Comparison of ENCODE assay signal across 8 cellular contexts in the genomic region with DNA sequence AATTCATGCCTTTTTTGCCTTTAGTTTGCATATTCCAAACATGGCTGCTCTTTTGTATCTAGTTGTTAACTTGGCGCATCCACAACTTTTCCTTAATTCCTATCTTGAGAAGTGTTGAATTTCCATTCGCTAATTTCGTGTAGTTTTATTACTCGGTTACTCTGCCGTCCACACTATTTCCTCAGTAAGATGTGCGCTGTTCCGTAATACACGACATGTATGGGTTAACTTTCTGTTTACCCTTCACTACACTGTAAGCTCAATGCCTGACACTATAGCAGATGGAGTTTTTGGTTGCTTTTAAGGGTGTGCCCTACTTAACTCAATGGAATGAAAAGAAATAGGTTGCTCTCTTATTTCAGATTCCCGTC. TPM values are rescaled to one million over a fixed set of nuclear protein-coding genes. Genes with fewer than 3 reads are reported as not detected.
DNase-seq lines count a peak whose midpoint lies in the region; ATAC-seq, FAIRE-seq and TF ChIP-seq lines count a peak whose summit lies in the region.

No MANE protein-coding gene starts in this region.

- no peak for FAIRE-seq in GM12878 (lab: Jason Lieb, UNC)

- H3K79me2 ChIP-seq in GM12878 (ENCODE audit: control insufficient read depth, insufficient read depth, low read length) = peaks cover 46% of the 10 kb centered on the region

- BruUV-seq in GM12878 (replicated peaks; lab: Mats Ljungman, UMichigan) = no TSS peak

- peak overlapping the region; percentile 83 for H3K27ac ChIP-seq in GM12878 (ENCODE audit: control insufficient read depth, insufficient read depth)
- peak overlapping the region; percentile 91 for H3K27ac ChIP-seq in lower lobe of right lung
- peak overlapping the region; percentile 95 for H3K27ac ChIP-seq in upper lobe of right lung

- POLR2A ChIA-PET in GM12878 (lab: Charles Lee) = interaction anchor here (0.6 to 2.1 kb wide), 11 partner anchors 9 to 258 kb away, joined by 3 to 11 read pairs (median 4); no protein-coding TSS in a partner anchor

- H2AFZ ChIP-seq in GM12878 (ENCODE audit: control insufficient read depth, low read depth, low read length) = no peak overlapping the region

- WGBS in GM12878 (ENCODE audit: insufficient coverage, insufficient replicate concordance, low lambda C conversion rate, missing lambda C conversion rate) = 2% methylated on average over 9 of the region's 9 CpGs

- no peaks in the 10 kb centered on the region for H3K27me3 Mint-ChIP-seq in activated naive CD4-positive, alpha-beta T cell treated with anti-CD3 and anti-CD28 coated beads, Interleukin-2, amount 10 ng/mL, durations not matched to agents 7 days and 5 days

- peaks cover 49% of the 10 kb centered on the region for H3K4me1 Mint-ChIP-seq in activated naive CD4-positive, alpha-beta T cell treated with anti-CD3 and anti-CD28 coated beads, Interleukin-2, amount 10 ng/mL, durations not matched to agents 7 days and 5 days

- no peak for TF ChIP-seq EP300 in GM12878 (IDR thresholded peaks at IDR 0.05; ENCODE audit: borderline replicate concordance in 1 of 2, control insufficient read depth in 1 of 2, low read depth in 2 of 2, low read length in 2 of 2)

- H3K36me3 ChIP-seq in GM12878 (ENCODE audit: control insufficient read depth in 2 of 2, insufficient read depth in 2 of 2, low read length in 1 of 2) = peaks cover 15 to 44% of the 10 kb centered on the region in 2 experiments
- peaks cover 46% of the 10 kb centered on the region for H3K36me3 ChIP-seq in lower lobe of right lung
- peaks cover 44% of the 10 kb centered on the region for H3K36me3 ChIP-seq in upper lobe of right lung

- RAD21 ChIA-PET in GM12878 (lab: Charles Lee; ENCODE audit: unreplicated experiment) = interaction anchor here (0.6 to 4.3 kb wide), 9 partner anchors 18 to 152 kb away, joined by 3 to 24 read pairs (median 5); no protein-coding TSS in a partner anchor

- no peak for TF ChIP-seq RAD21 in GM12878 (IDR thresholded peaks at IDR 0.05; ENCODE audit: insufficient read depth, low read depth, low read length)

- no peak for DNase-seq in activated naive CD4-positive, alpha-beta T cell treated with anti-CD3 and anti-CD28 coated beads, Interleukin-2, amount 10 ng/mL, durations not matched to agents 7 days and 5 days
- no peak for DNase-seq in activated naive CD4-positive, alpha-beta T cell treated with Interleukin-2 at 50 U/mL for 16 hours
- DNase-seq in GM12878 (ENCODE audit: low read depth, low spot score) = no peak
- no peak for DNase-seq in lower lobe of right lung
- no peak for DNase-seq in upper lobe of right lung
- no peak for DNase-seq in mucosa of gallbladder (ENCODE audit: low spot score)
- no peak for DNase-seq in NCI-H146 treated with DMSO at 0.1 percent for 48 hours (lab: John Stamatoyannopoulos, UW; ENCODE audit: unreplicated experiment)

- H3K27me3 ChIP-seq in GM12878 (replicated peaks in 1 of 2; ENCODE audit: control insufficient read depth in 2 of 2, insufficient read depth in 2 of 2, low read length in 1 of 2) (no peaks in the 10 kb centered on the region), lower lobe of right lung (ENCODE audit: low read depth) (no peaks in the 10 kb centered on the region), upper lobe of right lung (no peaks in the 10 kb centered on the region)

- CTCF ChIA-PET in activated naive CD4-positive, alpha-beta T cell treated with anti-CD3 and anti-CD28 coated beads, Interleukin-2, amount 10 ng/mL, durations not matched to agents 7 days and 5 days (lab: Charles Lee) = interaction anchor here (1.2 to 3.0 kb wide), 7 partner anchors 10 to 217 kb away, joined by 3 to 10 read pairs (median 4); no protein-coding TSS in a partner anchor
- CTCF ChIA-PET in GM12878 (lab: Yijun Ruan, JAX) = interaction anchor here (1.2 to 6.7 kb wide), 15 partner anchors 9 to 407 kb away, joined by 3 to 55 read pairs (median 7); no protein-coding TSS in a partner anchor

- H3K27ac Mint-ChIP-seq in activated naive CD4-positive, alpha-beta T cell treated with anti-CD3 and anti-CD28 coated beads, Interleukin-2, amount 10 ng/mL, durations not matched to agents 7 days and 5 days = peak overlapping the region; percentile 95

- peaks cover 8% of the 10 kb centered on the region for H4K20me1 ChIP-seq in GM12878 (ENCODE audit: control insufficient read depth, insufficient read depth)

- peak overlapping the region; percentile 85 for H3K4me3 Mint-ChIP-seq in activated naive CD4-positive, alpha-beta T cell treated with anti-CD3 and anti-CD28 coated beads, Interleukin-2, amount 10 ng/mL, durations not matched to agents 7 days and 5 days

- no peaks in the 10 kb centered on the region for H3K4me1 ChIP-seq in GM12878 (ENCODE audit: control insufficient read depth, insufficient read depth, low read length)
- peaks cover 32% of the 10 kb centered on the region for H3K4me1 ChIP-seq in lower lobe of right lung
- peaks cover 34% of the 10 kb centered on the region for H3K4me1 ChIP-seq in upper lobe of right lung

- peak overlapping the region; percentile 94 for H3K4me3 ChIP-seq in GM12878
- peak overlapping the region; percentile 82 for H3K4me3 ChIP-seq in lower lobe of right lung
- peak overlapping the region; percentile 94 for H3K4me3 ChIP-seq in upper lobe of right lung

- in situ Hi-C loops in GM12878 (cut with MboI) = no loop called here

- H3K36me3 Mint-ChIP-seq in activated naive CD4-positive, alpha-beta T cell treated with anti-CD3 and anti-CD28 coated beads, Interleukin-2, amount 10 ng/mL, durations not matched to agents 7 days and 5 days = peaks cover 48% of the 10 kb centered on the region

- intact Hi-C loops in GM12878 (cut with micrococcal nuclease; ENCODE audit: unreplicated experiment) = no loop called here
- intact Hi-C loops in lower lobe of right lung (cut with DNase I) = no loop called here
- intact Hi-C loops in upper lobe of right lung (cut with DNase I) = no loop called here

- peak overlapping the region; percentile 94 for H3K4me2 ChIP-seq in GM12878 (ENCODE audit: control insufficient read depth, insufficient read depth)

- no peaks in the 10 kb centered on the region for H3K9me3 ChIP-seq in GM12878 (replicated peaks; ENCODE audit: control insufficient read depth, insufficient read depth, low read length)
- H3K9me3 ChIP-seq in lower lobe of right lung = no peaks in the 10 kb centered on the region
- no peaks in the 10 kb centered on the region for H3K9me3 ChIP-seq in upper lobe of right lung

- H3K9ac ChIP-seq in GM12878 (ENCODE audit: control insufficient read depth, insufficient read depth, low read length) = peak overlapping the region; percentile 85

- TF ChIP-seq CTCF in GM12878 (IDR thresholded peaks at IDR 0.05 in 2 of 3, conservative IDR thresholded peaks at IDR 0.05 in 1 of 3; ENCODE audit: control insufficient read depth in 2 of 3, extremely low read depth in 1 of 3, insufficient read depth in 1 of 3, low read depth in 3 of 3, low read length in 3 of 3) = no peak
- no peak for TF ChIP-seq CTCF in lower lobe of right lung (IDR thresholded peaks at IDR 0.05)
- TF ChIP-seq CTCF in upper lobe of right lung (IDR thresholded peaks at IDR 0.05) = no peak

- SMC1A ChIA-PET in GM12878 (lab: Charles Lee; ENCODE audit: uncharacterized antibody, unreplicated experiment) = interaction anchor here (0.6 to 6.6 kb wide), 9 partner anchors 8 to 1120 kb away, joined by 3 to 44 read pairs (median 5); no protein-coding TSS in a partner anchor

- TF ChIP-seq POLR2A in GM12878 (IDR thresholded peaks at IDR 0.05; ENCODE audit: low read depth, low read length) = no peak

- no peaks in the 10 kb centered on the region for H3K9me3 Mint-ChIP-seq in activated naive CD4-positive, alpha-beta T cell treated with anti-CD3 and anti-CD28 coated beads, Interleukin-2, amount 10 ng/mL, durations not matched to agents 7 days and 5 days

- ATAC-seq in GM12878 = peak; percentile 14; the same call in 1 of the 3 replicates
- ATAC-seq in lower lobe of right lung = no peak
- ATAC-seq in upper lobe of right lung = no peak
- ATAC-seq in HG03175 (IDR thresholded peaks at IDR 0.05; ENCODE audit: unreplicated experiment) = no peak

RNA-seq across cellular contexts. Expression of a gene that starts 0.7 kb away (rescaled TPM):
- total RNA-seq in GM12878 (2013; cell fraction: nucleolus; rRNA removed) = 522 and 525 TPM in 2 replicates
- 4,357 and 4,628 TPM in 2 replicates for total RNA-seq in GM12878 (2014; rRNA removed)
- total RNA-seq in GM12878 (2014; rRNA removed; fragmentation: Illumina TruSeq; extraction: Trizol) = 2,779 and 2,826 TPM in 2 replicates
- total RNA-seq in GM12878 (2021) = 3,010 and 3,122 TPM in 2 replicates
- polyA plus RNA-seq in GM12878 (2011; ENCODE audit: low read depth) = 3,044 TPM
- polyA plus RNA-seq in GM12878 (2011; rRNA removed) = 3,803 and 5,036 TPM in 2 replicates
- polyA plus RNA-seq in GM12878 (2011; cell fraction: cytosol; rRNA removed) = 6,512 and 6,792 TPM in 2 replicates
- 1,724 and 2,216 TPM in 2 replicates for polyA plus RNA-seq in GM12878 (2011; cell fraction: nucleus; rRNA removed)
- 3,192 and 3,878 TPM in 2 replicates for polyA plus RNA-seq in GM12878 (2012)
- polyA plus RNA-seq in GM12878 (2014; fragmentation: Illumina TruSeq; extraction: Trizol) = 3,456 and 3,909 TPM in 2 replicates
- polyA plus RNA-seq in GM12878 (2014; fragmentation: Nextera tagmentation; extraction: Ambion mirVana) = 1,000 to 10,000 TPM; 2,843 to 4,532 TPM
- 4,347 and 4,651 TPM in 2 replicates for polyA plus RNA-seq in GM12878 (2014; rRNA removed)
- polyA plus RNA-seq in GM12878 (2016; fragmentation: Nextera tagmentation; extraction: Ambion mirVana) = 1,000 to 10,000 TPM; 1,012 to 1,145 TPM
- polyA minus RNA-seq in GM12878 (2011; rRNA and poly(A)+ RNA removed) = 2,235 and 3,046 TPM in 2 replicates
- polyA minus RNA-seq in GM12878 (2011; cell fraction: cytosol; rRNA and poly(A)+ RNA removed) = 634 and 707 TPM in 2 replicates
- polyA minus RNA-seq in GM12878 (2011; cell fraction: nucleus; rRNA and poly(A)+ RNA removed) = 351 and 460 TPM in 2 replicates
- 778 TPM for total RNA-seq in lower lobe of right lung
- 732 TPM for total RNA-seq in upper lobe of right lung
- total RNA-seq in mucosa of gallbladder = 518 TPM

RNA-seq across cellular contexts. Expression of a gene that starts 24.1 kb away (rescaled TPM):
- 11.9 and 16.1 TPM in 2 replicates for total RNA-seq in GM12878 (2013; cell fraction: nucleolus; rRNA removed)
- total RNA-seq in GM12878 (2014; rRNA removed) (34.2 and 38.6 TPM in 2 replicates), GM12878 (2014; rRNA removed; fragmentation: Illumina TruSeq; extraction: Trizol) (28.5 and 28.8 TPM in 2 replicates), GM12878 (2021) (35.4 and 39.8 TPM in 2 replicates), lower lobe of right lung (28.4 TPM), upper lobe of right lung (27.9 TPM), mucosa of gallbladder (42.9 TPM)
- 23.0 TPM for polyA plus RNA-seq in GM12878 (2011; ENCODE audit: low read depth)
- polyA plus RNA-seq in GM12878 (2011; rRNA removed) (48.8 and 55.2 TPM in 2 replicates), GM12878 (2014; fragmentation: Illumina TruSeq; extraction: Trizol) (41.1 and 48.4 TPM in 2 replicates), GM12878 (2014; fragmentation: Nextera tagmentation; extraction: Ambion mirVana) (10 to 100 TPM; 15.2 to 21.8 TPM), GM12878 (2014; rRNA removed) (49.3 and 51.8 TPM in 2 replicates), GM12878 (2016; fragmentation: Nextera tagmentation; extraction: Ambion mirVana) (10 to 100 TPM; 37.9 to 43.0 TPM)
- polyA plus RNA-seq in GM12878 (2011; cell fraction: cytosol; rRNA removed) = 48.7 and 53.0 TPM in 2 replicates
- 58.3 and 58.6 TPM in 2 replicates for polyA plus RNA-seq in GM12878 (2011; cell fraction: nucleus; rRNA removed)
- polyA plus RNA-seq in GM12878 (2012) = 22.9 and 24.1 TPM in 2 replicates
- 41.6 and 54.4 TPM in 2 replicates for polyA minus RNA-seq in GM12878 (2011; rRNA and poly(A)+ RNA removed)
- 18.7 and 19.9 TPM in 2 replicates for polyA minus RNA-seq in GM12878 (2011; cell fraction: cytosol; rRNA and poly(A)+ RNA removed)
- polyA minus RNA-seq in GM12878 (2011; cell fraction: nucleus; rRNA and poly(A)+ RNA removed) = 13.4 and 17.9 TPM in 2 replicates
